In genomic region chr14:104924421-104925213, GRCh38 we compare ENCODE assay signal across 13 cellular contexts. TPM values are rescaled to one million over a fixed set of nuclear protein-coding genes. Genes with fewer than 3 reads are reported as not detected.
DNase-seq lines count a peak whose midpoint lies in the region; ATAC-seq and TF ChIP-seq lines count a peak whose summit lies in the region.
"Had no signal": no experiment of that assay in that cellular context is flagged by ENCODE, and none has a peak within 500 bp of the region (broad histone marks: within the 10 kb centered on the region; RNA-seq: fewer than 3 reads in every experiment).

Gene PLD4, plus strand, starts transcription at chr14:104924879. Its CDS starts 2,262 bp downstream, at chr14:104927141.

- H3K4me1 Mint-ChIP-seq in mesothelial cell of epicardium, result no peaks in the 10 kb centered on the region

- peak; percentile 41 for TF ChIP-seq POLR2A in GM18505 (IDR thresholded peaks at IDR 0.05; ENCODE audit: borderline replicate concordance, extremely low read depth, insufficient read depth, insufficient read length)
- TF ChIP-seq POLR2A in NB4 (IDR thresholded peaks at IDR 0.05; ENCODE audit: extremely low read depth, insufficient read length), result no peak
- no peak for TF ChIP-seq POLR2A in spleen (IDR thresholded peaks at IDR 0.05)

- DNase-seq in NB4 (ENCODE audit: low read depth) (peak; percentile 81), dorsolateral prefrontal cortex (peak in 1 of 10 donors; percentile 38), spleen (peak; percentile 79), mesothelial cell of epicardium (ENCODE audit: low spot score in 2 of 2, unreplicated experiment in 2 of 2) (no peak), NCI-H2196 treated with DMSO at 0.1 percent for 48 hours (lab: John Stamatoyannopoulos, UW; ENCODE audit: unreplicated experiment) (no peak), NCI-H1048 (lab: John Stamatoyannopoulos, UW) (no peak)
- DNase-seq: retina had no signal

- 28 to 50% (median 35%) methylated on average over 11 to 14 of the region's 14 CpGs for WGBS in spleen, 5 donors

- no peak within 1 kb of the TSS for H3K4me3 Mint-ChIP-seq in mesothelial cell of epicardium
- H3K4me3 Mint-ChIP-seq: activated T-helper 1 cell treated with anti-CD3 and anti-CD28 coated beads, Interleukin-12 subunit alpha, Interleukin-12 subunit beta, Interleukin-2, Interleukin-4 antibody, amounts not matched to agents 30 ng/mL and 10 ng/mL and 1 ng/mL, durations not matched to agents 14 hours and 24 hours and 36 hours had no signal

- peaks cover 7% of the 10 kb centered on the region for H3K27me3 Mint-ChIP-seq in mesothelial cell of epicardium (ENCODE audit: low read depth)

- no peaks in the 10 kb centered on the region for H3K36me3 Mint-ChIP-seq in mesothelial cell of epicardium

- H3K27me3 ChIP-seq in dorsolateral prefrontal cortex (no peaks in the 10 kb centered on the region), spleen (replicated peaks in 1 of 7) (peaks cover 0 to 27% (median 0%) of the 10 kb centered on the region in 7 donors)

- no peaks in the 10 kb centered on the region for H3K36me3 ChIP-seq in spleen
- H3K36me3 ChIP-seq: thoracic aorta had no signal

- peaks cover 0 to 7% (median 2%) of the 10 kb centered on the region in 8 donors for H3K9me3 ChIP-seq in spleen
- H3K9me3 ChIP-seq: thoracic aorta had no signal

- H3K27ac ChIP-seq in dorsolateral prefrontal cortex (peak within 1 kb of the TSS in 6 of 59 donors; percentile 18 to 39 (median 24)), spleen (peak within 1 kb of the TSS in 5 of 8 donors; percentile 54 to 90 (median 76))
- H3K27ac ChIP-seq: thoracic aorta had no signal

- ATAC-seq in GM18505 (IDR thresholded peaks at IDR 0.05; ENCODE audit: unreplicated experiment) (no peak), GM18873 (IDR thresholded peaks at IDR 0.05; ENCODE audit: low FRiP score, unreplicated experiment) (no peak)

- intact Hi-C loops in dorsolateral prefrontal cortex (cut with DNase I) (no loop called here), spleen (cut with DNase I; ENCODE audit: low total_unique reads) (no loop called here)

- H3K9me3 Mint-ChIP-seq in mesothelial cell of epicardium, result peaks cover 10% of the 10 kb centered on the region

- H3K4me3 ChIP-seq in NB4 (ENCODE audit: low read depth, low read length), result no peak within 1 kb of the TSS
- peak within 1 kb of the TSS in 32 of 59 donors; percentile 1 to 47 (median 24) for H3K4me3 ChIP-seq in dorsolateral prefrontal cortex
- H3K4me3 ChIP-seq in spleen, result peak within 1 kb of the TSS in 6 of 8 donors; percentile 8 to 63 (median 26)
- H3K4me3 ChIP-seq: lung, thoracic aorta had no signal

- H3K27ac Mint-ChIP-seq in mesothelial cell of epicardium, result no peak within 1 kb of the TSS
- H3K27ac Mint-ChIP-seq: activated T-helper 1 cell treated with anti-CD3 and anti-CD28 coated beads, Interleukin-12 subunit alpha, Interleukin-12 subunit beta, Interleukin-2, Interleukin-4 antibody, amounts not matched to agents 30 ng/mL and 10 ng/mL and 1 ng/mL, durations not matched to agents 14 hours and 24 hours and 36 hours had no signal

- H3K4me1 ChIP-seq in spleen, result peaks cover 11 to 62% (median 44%) of the 10 kb centered on the region in 6 donors

- TF ChIP-seq CTCF in NB4 (IDR thresholded peaks at IDR 0.05; ENCODE audit: low read depth, low read length), result no peak
- TF ChIP-seq CTCF in dorsolateral prefrontal cortex (IDR thresholded peaks at IDR 0.05 in 54 of 56, conservative IDR thresholded peaks at IDR 0.05 in 2 of 56; ENCODE audit: low read depth in 1 of 56, partially characterized antibody in 56 of 56), result no peak
- TF ChIP-seq CTCF in spleen (IDR thresholded peaks at IDR 0.05 in 8 of 11, conservative IDR thresholded peaks at IDR 0.05 in 3 of 11), result no peak
- no peak for TF ChIP-seq CTCF in mesothelial cell of epicardium (IDR thresholded peaks at IDR 0.05; ENCODE audit: unreplicated experiment)

RNA-seq across cellular contexts. Expression of gene PLD4, which starts in this region (rescaled TPM):
- total RNA-seq in dorsolateral prefrontal cortex, result 10 to 100 TPM in 61 of 120 experiments, 1 to 10 TPM in 59; 1.6 to 29.2 (median 10.1) TPM
- 10 to 100 TPM in 6 of 7 donors, 1 to 10 TPM in 1; 5.4 to 30.2 (median 13.9) TPM for total RNA-seq in spleen
- polyA plus RNA-seq in spleen, result 10 to 100 TPM; 25.8 to 31.3 (median 29.8) TPM
- 0.58 to 0.78 TPM (median 0.75 TPM) in 3 replicates for total RNA-seq in mesothelial cell of epicardium
- total RNA-seq: RPMI7951 had no signal

Comparison
In these comparisons a context has a peak if more than half of its experiments do, and no peak if none do; other contexts are left out.
1. DNase-seq: peak in NB4 (single experiment) and spleen (single experiment); none in mesothelial cell of epicardium (0 of 2), NCI-H2196 treated with DMSO at 0.1 percent for 48 hours (single experiment) and NCI-H1048 (single experiment).